21 cellular contexts compared by ENCODE assay signal in the genomic region with DNA sequence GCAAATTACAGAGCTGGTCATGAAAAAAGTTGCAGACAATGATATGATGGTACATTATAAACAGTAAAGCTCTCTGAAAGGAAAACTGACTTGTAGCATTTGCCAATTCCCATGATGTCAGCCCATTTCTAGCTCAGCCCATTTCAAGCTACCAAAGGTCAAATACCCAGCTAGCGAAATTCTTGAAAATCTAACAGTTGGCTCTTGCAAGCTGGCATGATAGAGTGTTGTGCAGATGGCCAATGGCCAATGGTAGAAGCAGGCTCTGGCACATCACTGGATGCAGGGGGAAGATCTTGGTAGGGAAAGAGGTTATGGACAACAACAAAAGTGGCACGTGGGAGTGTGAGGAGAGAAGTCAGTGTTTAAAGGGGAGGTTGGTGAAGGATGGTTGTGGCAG. TPM values are rescaled to one million over a fixed set of nuclear protein-coding genes. Genes with fewer than 3 reads are reported as not detected.
A peak's percentile ranks its signal among the peaks of the same experiment; 100 is the strongest.
DNase-seq lines count a peak whose midpoint lies in the region; ATAC-seq and TF ChIP-seq lines count a peak whose summit lies in the region.
"Had no signal": no experiment of that assay in that cellular context is flagged by ENCODE, and none has a peak within 500 bp of the region (broad histone marks: within the 10 kb centered on the region; RNA-seq: fewer than 3 reads in every experiment).

No MANE protein-coding gene starts in this region.

- H3K9me3 ChIP-seq in endodermal cell (ENCODE audit: control insufficient read depth, low read length) (no peaks in the 10 kb centered on the region), ovary (no peaks in the 10 kb centered on the region), T-helper 17 cell (ENCODE audit: control insufficient read depth, low read length, poor library complexity, severe bottlenecking) (no peaks in the 10 kb centered on the region)
- H3K9me3 ChIP-seq: BE2C had no signal

- 87 to 95% methylated on average over 2 of the region's 2 CpGs for WGBS in endodermal cell (ENCODE audit: insufficient coverage in 1 of 2, insufficient read length in 1 of 2), 2 experiments
- WGBS in ovary, 3 donors, result 70 to 75% (median 72%) methylated on average over 2 of the region's 2 CpGs

- intact Hi-C loops in posterior vena cava (cut with DNase I) (no loop called here), ovary (cut with DNase I) (no loop called here)

- H3K27me3 ChIP-seq in endodermal cell (ENCODE audit: control insufficient read depth, insufficient read depth, low read length, poor library complexity, severe bottlenecking) (peaks cover 3% of the 10 kb centered on the region), ovary (no peaks in the 10 kb centered on the region)

- H3K36me3 ChIP-seq in endodermal cell (ENCODE audit: control insufficient read depth, insufficient read depth, low read length) (no peaks in the 10 kb centered on the region), ovary (no peaks in the 10 kb centered on the region)
- H3K36me3 ChIP-seq: BE2C; BLaER1 treated with 17β-estradiol and CSF1 and Interleukin-3, amounts not matched to agents 10 nM and 100 nM had no signal

- H3K4me1 Mint-ChIP-seq in endodermal cell (no peaks in the 10 kb centered on the region), T-helper 17 cell (no peaks in the 10 kb centered on the region)
- H3K4me1 Mint-ChIP-seq: CD14-positive monocyte; CD8-positive, alpha-beta memory T cell had no signal

- peaks cover 16% of the 10 kb centered on the region for H3K27me3 Mint-ChIP-seq in endodermal cell (ENCODE audit: insufficient read depth)
- peaks cover 10% of the 10 kb centered on the region for H3K27me3 Mint-ChIP-seq in T-helper 17 cell

- H3K27ac ChIP-seq in endodermal cell (ENCODE audit: low read depth, low read length) (no peak overlapping the region), ovary (no peak overlapping the region)
- H3K27ac ChIP-seq: 22Rv1; BLaER1 treated with 17β-estradiol and CSF1 and Interleukin-3, amounts not matched to agents 10 nM and 100 nM; GM23248 had no signal

- DNase-seq in G401 (ENCODE audit: low spot score) (peak; percentile 72), cerebellar cortex (ENCODE audit: low spot score) (peak; percentile 67), posterior vena cava (ENCODE audit: low spot score) (peak; percentile 3), endodermal cell (no peak), ovary (no peak), T-helper 17 cell (no peak)
- DNase-seq: ACHN; AML-193; BE2C; CD4-positive, alpha-beta T cell; CD8-positive, alpha-beta memory T cell; DMS 273 treated with DMSO at 0.1 percent for 48 hours; DMS53; DMS79 treated with DMSO at 0.1 percent for 48 hours; GM23248; H7; HCEC 1CT had no signal

- H3K36me3 Mint-ChIP-seq in endodermal cell (ENCODE audit: low read depth) (no peaks in the 10 kb centered on the region), T-helper 17 cell (ENCODE audit: low read depth) (no peaks in the 10 kb centered on the region)
- H3K36me3 Mint-ChIP-seq: CD14-positive monocyte; CD8-positive, alpha-beta memory T cell had no signal

- H3K9me3 Mint-ChIP-seq in endodermal cell, result no peaks in the 10 kb centered on the region
- H3K9me3 Mint-ChIP-seq: CD4-positive, alpha-beta T cell; CD8-positive, alpha-beta memory T cell had no signal

- H3K27ac Mint-ChIP-seq in endodermal cell (no peak overlapping the region), T-helper 17 cell (no peak overlapping the region)
- H3K27ac Mint-ChIP-seq: CD14-positive monocyte; CD4-positive, alpha-beta T cell; CD8-positive, alpha-beta memory T cell had no signal

- TF ChIP-seq EP300 in ovary (IDR thresholded peaks at IDR 0.05), result no peak

- H3K4me3 ChIP-seq in endodermal cell (ENCODE audit: low read length), result no peak overlapping the region
- no peak overlapping the region for H3K4me3 ChIP-seq in ovary
- H3K4me3 ChIP-seq: BLaER1 treated with 17β-estradiol and CSF1 and Interleukin-3, amounts not matched to agents 10 nM and 100 nM; GM23248 had no signal

- TF ChIP-seq CTCF in endodermal cell (conservative IDR thresholded peaks at IDR 0.05) (no peak), ovary (IDR thresholded peaks at IDR 0.05) (no peak)

- in situ Hi-C loops in G401 (cut with HindIII; ENCODE audit: low sequenced_read_pairs), result no loop called here

- no peak overlapping the region for H3K9ac ChIP-seq in endodermal cell (ENCODE audit: extremely low read depth, low read length, poor library complexity, severe bottlenecking)
- H3K9ac ChIP-seq: BLaER1 treated with 17β-estradiol and CSF1 and Interleukin-3, amounts not matched to agents 10 nM and 100 nM; GM23248 had no signal

- ATAC-seq in T-helper 17 cell, result no peak

- no peak for TF ChIP-seq POLR2A in ovary (IDR thresholded peaks at IDR 0.05)

- no peak overlapping the region for H3K4me3 Mint-ChIP-seq in endodermal cell
- H3K4me3 Mint-ChIP-seq in T-helper 17 cell, result no peak overlapping the region
- H3K4me3 Mint-ChIP-seq: CD4-positive, alpha-beta T cell; CD8-positive, alpha-beta memory T cell had no signal

- H3K4me1 ChIP-seq in endodermal cell (ENCODE audit: control insufficient read depth, insufficient read depth, low read length) (no peaks in the 10 kb centered on the region), ovary (ENCODE audit: insufficient read depth) (no peaks in the 10 kb centered on the region)
- H3K4me1 ChIP-seq: BE2C had no signal

RNA-seq across cellular contexts. Expression of a gene that starts 36.7 kb away (rescaled TPM):
- 0.12 and 1.6 TPM in 2 replicates for total RNA-seq in G401 (2014; rRNA removed; shearing (Covaris generic))
- total RNA-seq in posterior vena cava (under 1 TPM; 0.09 to 0.10 TPM), endodermal cell (under 1 TPM in 1 of 2 donors, not detected in 1; 0.20 TPM), ovary (1 to 10 TPM in 4 of 7 donors, under 1 TPM in 2, not detected in 1; 0.23 to 9.5 (median 1.2) TPM), T-helper 17 cell (under 1 TPM in 1 of 2 donors, not detected in 1; 0.55 TPM)
- 0.07 TPM for polyA plus RNA-seq in endodermal cell (2013, experiment 1 of 2)
- not detected for polyA plus RNA-seq in endodermal cell (2013, experiment 2 of 2)
- polyA plus RNA-seq in ovary, result under 1 TPM; 0.28 to 0.90 TPM
- total RNA-seq: CD4-positive, alpha-beta T cell; CD8-positive, alpha-beta memory T cell; Daoy; GM23248 had no signal
- polyA plus RNA-seq: CD14-positive monocyte; CD8-positive, alpha-beta memory T cell; GM23248 had no signal

Comparison
In these comparisons a context has a peak if more than half of its experiments do, and no peak if none do; other contexts are left out.
1. DNase-seq: peak in G401 (single experiment), cerebellar cortex (single experiment) and posterior vena cava (single experiment); none in endodermal cell (single experiment), ovary (0 of 5) and T-helper 17 cell (0 of 3).